Comparison of ENCODE assay signal across 27 cellular contexts in the genomic region with DNA sequence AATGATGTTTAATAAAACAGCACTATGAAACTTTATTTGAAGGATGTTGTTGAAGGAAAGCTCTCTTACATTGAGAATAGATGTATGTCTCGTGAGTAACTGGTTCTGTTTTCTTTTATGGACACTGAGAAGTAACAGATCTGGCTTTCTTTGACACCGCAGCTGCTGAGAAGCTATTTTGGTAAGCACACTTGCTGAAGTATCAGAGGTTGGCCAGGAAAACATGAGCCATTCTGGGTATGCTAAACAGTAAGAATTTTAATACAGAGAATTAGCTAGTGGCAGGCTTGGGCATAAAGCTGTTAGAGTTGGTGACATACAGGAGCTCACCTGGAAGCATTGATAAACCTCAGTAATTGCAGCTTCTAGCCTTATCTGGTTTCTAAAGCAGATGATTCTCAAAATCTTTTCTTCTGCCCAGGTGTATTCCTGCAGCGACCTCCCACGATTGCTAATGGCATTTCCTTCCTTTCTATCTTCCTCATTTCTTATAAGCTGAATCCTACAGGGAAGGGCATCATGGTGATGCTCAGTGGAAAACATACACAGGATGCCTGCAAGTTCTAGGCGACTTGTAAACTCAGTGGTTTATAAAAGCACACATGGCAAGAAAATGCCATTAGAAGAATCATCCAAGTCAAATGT.
"Had no signal": no experiment of that assay in that cellular context is flagged by ENCODE, and none has a peak within 500 bp of the region (broad histone marks: within the 10 kb centered on the region; RNA-seq: fewer than 3 reads in every experiment).

No MANE protein-coding gene starts in this region.

- H3K27ac ChIP-seq: KMS-11, Peyer's patch, RWPE1, SJSA1 had no signal

- DNase-seq: activated CD4-positive, alpha-beta T cell treated with anti-CD3 and anti-CD28 coated beads for 48 hours; activated CD4-positive, alpha-beta T cell treated with anti-CD3 and anti-CD28 coated beads, Interleukin-2, amount 50 U/mL, for 4 hours; activated CD4-positive, CD25-positive, alpha-beta regulatory T cell treated with anti-CD3 and anti-CD28 coated beads, Interleukin-2, amount 50 U/mL, for 72 hours; activated CD8-positive, alpha-beta memory T cell treated with anti-CD3 and anti-CD28 coated beads, Interleukin-2, amount 50 U/mL, for 48 hours; activated CD8-positive, alpha-beta T cell treated with anti-CD3 and anti-CD28 coated beads, Interleukin-2, amount 10 ng/mL, durations not matched to agents 7 days and 5 days; activated T-cell treated with anti-CD3 and anti-CD28 coated beads, Interleukin-2, amount 50 U/mL, for 1 hour; aorta; MG63; MV-4-11; NCI-H1105; NCI-H1436; NCI-H187 treated with DMSO at 0.1 percent for 48 hours; NCI-H2081 treated with DMSO at 0.1 percent for 48 hours; NCI-H446; NCI-H524; NCI-H748 treated with DMSO at 0.1 percent for 48 hours; NK-92 treated with Interleukin-12 subunit alpha and Interleukin-12 subunit beta, amount 100 ng/mL, for 24 hours; OCI-M1; Peyer's patch; SHP77 had no signal

- H3K27me3 Mint-ChIP-seq: central memory CD8-positive, alpha-beta T cell had no signal

- H3K4me3 ChIP-seq: MG63, Peyer's patch, SJSA1 had no signal

- H3K9me3 ChIP-seq: MG63, Peyer's patch, SJSA1 had no signal

- H3K36me3 ChIP-seq: MG63, Peyer's patch, SJSA1 had no signal

- H3K4me1 ChIP-seq: Peyer's patch, SJSA1 had no signal

- H3K9ac ChIP-seq: KMS-11 had no signal

- H3K4me3 Mint-ChIP-seq: activated CD8-positive, alpha-beta T cell treated with anti-CD3 and anti-CD28 coated beads, Interleukin-2, amount 10 ng/mL, durations not matched to agents 7 days and 5 days; activated naive CD4-positive, alpha-beta T cell treated with anti-CD3 and anti-CD28 coated beads, Interleukin-2, amount 50 U/mL, for 24 hours; central memory CD8-positive, alpha-beta T cell; T-helper 1 cell treated with Interleukin-12 subunit alpha and Interleukin-12 subunit beta and Interleukin-4 antibody, amounts not matched to agents 30 μg/mL and 1 μg/mL, for 36 hours had no signal

- H3K9me3 Mint-ChIP-seq: T-helper 1 cell treated with Interleukin-12 subunit alpha and Interleukin-12 subunit beta and Interleukin-4 antibody, amounts not matched to agents 30 μg/mL and 1 μg/mL, for 36 hours had no signal

- H3K27me3 ChIP-seq: MG63, Peyer's patch, SJSA1 had no signal

- ATAC-seq: activated CD8-positive, alpha-beta T cell treated with anti-CD3 and anti-CD28 coated beads, Interleukin-2, amount 10 ng/mL, durations not matched to agents 7 days and 5 days; SK-N-SH treated with all-trans-retinoic acid at 6 μM for 48 hours had no signal

- H3K4me1 Mint-ChIP-seq: activated naive CD4-positive, alpha-beta T cell treated with anti-CD3 and anti-CD28 coated beads, Interleukin-2, amount 50 U/mL, for 24 hours; central memory CD8-positive, alpha-beta T cell had no signal

- H3K4me2 ChIP-seq: KMS-11 had no signal

- H3K27ac Mint-ChIP-seq: activated CD8-positive, alpha-beta T cell treated with anti-CD3 and anti-CD28 coated beads, Interleukin-2, amount 10 ng/mL, durations not matched to agents 7 days and 5 days; activated naive CD4-positive, alpha-beta T cell treated with anti-CD3 and anti-CD28 coated beads, Interleukin-2, amount 50 U/mL, for 24 hours; T-helper 1 cell treated with Interleukin-12 subunit alpha and Interleukin-12 subunit beta and Interleukin-4 antibody, amounts not matched to agents 30 μg/mL and 1 μg/mL, for 36 hours had no signal

- H3K36me3 Mint-ChIP-seq: activated naive CD4-positive, alpha-beta T cell treated with anti-CD3 and anti-CD28 coated beads, Interleukin-2, amount 50 U/mL, for 24 hours had no signal
